Comparison of ENCODE assay signal across 8 cellular contexts in the genomic region with DNA sequence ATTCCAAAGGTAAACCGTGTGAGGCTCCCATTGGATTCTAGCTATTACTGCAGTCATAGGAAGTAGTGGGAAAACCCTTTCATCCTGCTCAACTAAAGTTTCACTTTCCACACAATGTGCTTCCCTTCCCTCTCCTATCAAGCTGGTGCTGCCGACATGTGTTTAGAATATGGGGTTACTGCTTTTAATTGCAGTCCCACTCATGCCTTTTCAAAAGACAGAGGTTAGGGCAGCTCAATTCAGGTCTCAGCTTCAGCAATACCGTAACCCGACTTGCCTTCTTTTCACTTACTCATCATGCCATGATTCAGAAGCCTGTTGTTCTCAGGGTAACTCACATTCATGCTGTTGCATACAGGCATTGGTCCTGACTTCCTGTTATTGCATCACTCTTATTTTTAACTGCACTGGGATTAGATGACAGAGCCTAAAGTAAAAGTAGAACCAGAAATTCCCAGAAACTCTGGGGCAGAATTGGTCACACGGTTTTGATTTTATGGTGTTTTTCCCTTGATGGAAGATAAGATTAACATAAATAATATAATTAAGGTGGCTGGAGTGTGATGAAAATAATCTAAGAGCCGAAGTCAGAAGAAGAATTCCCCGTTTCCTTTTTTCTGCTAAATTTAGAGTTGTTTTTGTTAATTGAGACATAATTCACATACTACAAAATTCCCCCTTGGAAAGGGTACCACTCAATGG. TPM values are rescaled to one million over a fixed set of nuclear protein-coding genes. Genes with fewer than 3 reads are reported as not detected.
DNase-seq lines count a peak whose midpoint lies in the region; ATAC-seq and TF ChIP-seq lines count a peak whose summit lies in the region.

No MANE protein-coding gene starts in this region.

- H3K27me3 Mint-ChIP-seq in WTC11 (ENCODE audit: low read depth), result no peaks in the 10 kb centered on the region
- H3K27me3 Mint-ChIP-seq in immature natural killer cell (ENCODE audit: low read depth in 3 of 3), result peaks cover 1 to 3% (median 2%) of the 10 kb centered on the region in 3 donors

- H3K27ac ChIP-seq in gastrocnemius medialis, result peak overlapping the region; percentile 71 to 80 (median 79)

- H3K4me3 ChIP-seq in AG10803 (ENCODE audit: low read length) (peak overlapping the region; percentile 52), foreskin fibroblast (ENCODE audit: low read depth in 1 of 2, low read length in 2 of 2) (peak overlapping the region; percentile 31 to 45), gastrocnemius medialis (peak overlapping the region; percentile 10 to 54 (median 28))

- intact Hi-C loops in gastrocnemius medialis (cut with DNase I; ENCODE audit: low total_unique reads), result loop anchor here (10.0 kb wide), 1 partner anchor 55 kb away; a partner anchor contains a TSS

- no peaks in the 10 kb centered on the region; the same call in 1 of the 2 replicates for H3K9me3 Mint-ChIP-seq in WTC11
- H3K9me3 Mint-ChIP-seq in immature natural killer cell, result no peaks in the 10 kb centered on the region

- in situ Hi-C loops in gastrocnemius medialis (cut with MboI; ENCODE audit: low sequenced_read_pairs in 4 of 4), result no loop called here

- POLR2A ChIA-PET in WTC11 (lab: Charles Lee), result no interaction called here

- DNase-seq in AG10803 (ENCODE audit: low read depth) (peak; percentile 94), HPDE6-E6E7 (ENCODE audit: extremely low spot score) (peak; percentile 89), WTC11 (ENCODE audit: low spot score) (no peak), foreskin fibroblast (peak; percentile 93 to 95), gastrocnemius medialis (peak; percentile 36 to 49), cerebellar nuclear complex (lab: John Stamatoyannopoulos, UW) (no peak), immature natural killer cell (no peak)

- peak; percentile 22; the same call in 1 of the 2 replicates for ATAC-seq in WTC11
- ATAC-seq in gastrocnemius medialis, result peak; percentile 94 to 95
- no peak for ATAC-seq in HG02763 (IDR thresholded peaks at IDR 0.05; ENCODE audit: unreplicated experiment)

- no peak; the same call in 1 of the 2 replicates for TF ChIP-seq CTCF in AG10803 (conservative IDR thresholded peaks at IDR 0.05; ENCODE audit: low read length)
- no peak for TF ChIP-seq CTCF in WTC11 (IDR thresholded peaks at IDR 0.05)
- TF ChIP-seq CTCF in foreskin fibroblast (IDR thresholded peaks at IDR 0.05; ENCODE audit: low read depth, low read length), result no peak
- no peak for TF ChIP-seq CTCF in gastrocnemius medialis (IDR thresholded peaks at IDR 0.05 in 4 of 5, conservative IDR thresholded peaks at IDR 0.05 in 1 of 5)

- H3K27ac Mint-ChIP-seq in WTC11 (no peak overlapping the region), immature natural killer cell (no peak overlapping the region)

- TF ChIP-seq POLR2A in gastrocnemius medialis (IDR thresholded peaks at IDR 0.05), result peak in 1 of 2 donors; percentile 12

- no peaks in the 10 kb centered on the region for H3K27me3 ChIP-seq in gastrocnemius medialis

- no peaks in the 10 kb centered on the region for H3K9me3 ChIP-seq in gastrocnemius medialis

- H3K4me1 ChIP-seq in gastrocnemius medialis, result peaks cover 18 to 20% of the 10 kb centered on the region in 2 donors

- H3K4me3 Mint-ChIP-seq in WTC11 (no peak overlapping the region), immature natural killer cell (no peak overlapping the region)

- H3K36me3 Mint-ChIP-seq in WTC11 (no peaks in the 10 kb centered on the region), immature natural killer cell (no peaks in the 10 kb centered on the region)

- CTCF ChIA-PET in WTC11 (lab: Charles Lee), result no interaction called here

- H3K36me3 ChIP-seq in gastrocnemius medialis, result no peaks in the 10 kb centered on the region

- H3K4me1 Mint-ChIP-seq in WTC11 (peaks cover 15% of the 10 kb centered on the region), immature natural killer cell (peaks cover 3 to 7% of the 10 kb centered on the region in 2 donors)

TF ChIP-seq in WTC11, 78 proteins besides CTCF, POLR2A, EP300 and RAD21:
- peak; percentile 89 for TF ChIP-seq GABPB1 (CRISPR knock-in tag; IDR thresholded peaks at IDR 0.05)
- no peak for TF ChIP-seq ZNF219 (CRISPR knock-in tag; IDR thresholded peaks at IDR 0.05; ENCODE audit: borderline replicate concordance)
- no peak for TF ChIP-seq ZNF232 (CRISPR knock-in tag; IDR thresholded peaks at IDR 0.05)
- no peak for TF ChIP-seq ESRRA (CRISPR knock-in tag; IDR thresholded peaks at IDR 0.05; ENCODE audit: borderline replicate concordance)
TF ChIP-seq in WTC11: peak in this region for 1.

RNA-seq across cellular contexts. Expression of a gene that starts 45.7 kb away (rescaled TPM):
- total RNA-seq in WTC11 (2021) (0.82 to 1.3 TPM (median 0.96 TPM) in 3 replicates), gastrocnemius medialis (1 to 10 TPM; 1.5 to 3.2 (median 2.2) TPM)
- not detected for polyA plus RNA-seq in immature natural killer cell

RNA-seq across cellular contexts. Expression of a gene that starts 52.6 kb away (rescaled TPM):
- total RNA-seq in WTC11 (2021) (0.32 to 0.42 TPM (median 0.41 TPM) in 3 replicates), gastrocnemius medialis (under 1 TPM in 3 of 4 donors, not detected in 1; 0.23 to 0.66 (median 0.47) TPM)
- polyA plus RNA-seq in immature natural killer cell, result not detected

RNA-seq across cellular contexts. Expression of a gene that starts 59.1 kb away (rescaled TPM):
- total RNA-seq in WTC11 (2021) (20.9 to 23.5 TPM (median 21.6 TPM) in 3 replicates), gastrocnemius medialis (10 to 100 TPM; 27.6 to 79.6 (median 30.5) TPM)
- polyA plus RNA-seq in immature natural killer cell, result 10 to 100 TPM in 2 of 3 donors, 1 to 10 TPM in 1; 9.8 to 18.5 (median 11.1) TPM

Comparison
In these comparisons a context has a peak if more than half of its experiments do, and no peak if none do; other contexts are left out.
1. DNase-seq: peak in AG10803 (single experiment), HPDE6-E6E7 (single experiment), foreskin fibroblast (2 of 2) and gastrocnemius medialis (2 of 2); none in WTC11 (single experiment), cerebellar nuclear complex (0 of 2) and immature natural killer cell (0 of 3).
2. Peak in every context shown above with its lines, with median percentiles within 50 percentile points of each other: H3K4me3 ChIP-seq.